In the genomic region with DNA sequence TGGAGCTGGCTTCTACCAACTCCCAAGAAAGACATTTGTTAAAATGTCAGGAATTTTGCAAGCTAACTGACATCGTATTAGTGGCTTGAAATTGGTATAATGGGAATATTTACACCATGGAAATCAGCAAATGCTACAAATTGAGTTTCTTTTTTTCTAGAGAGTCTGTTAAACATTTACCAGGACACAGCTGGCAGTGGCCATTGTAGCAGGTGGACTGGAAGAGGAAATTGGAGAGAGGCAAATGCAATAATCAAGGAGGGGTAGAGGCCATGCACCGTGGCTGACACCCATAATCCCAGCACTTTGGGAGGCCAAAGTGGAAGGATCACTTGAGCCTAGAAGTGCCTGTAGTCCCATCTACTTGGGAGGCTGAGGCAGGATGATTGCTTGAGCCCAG, we compare ENCODE assay signal across 24 cellular contexts.
"Had no signal": no experiment of that assay in that cellular context is flagged by ENCODE, and none has a peak within 500 bp of the region (broad histone marks: within the 10 kb centered on the region; RNA-seq: fewer than 3 reads in every experiment).

No MANE protein-coding gene starts in this region.

- H3K27ac ChIP-seq: heart right ventricle, hepatocyte, left lung, ovary, right atrium auricular region, skin epidermis, spleen, transverse colon, upper lobe of left lung, vagina had no signal

- H3K36me3 ChIP-seq: heart right ventricle, left lung, ovary, right atrium auricular region, spleen, transverse colon, upper lobe of left lung, vagina had no signal

- H3K4me2 ChIP-seq: hepatocyte had no signal

- H3K27ac Mint-ChIP-seq: mesothelial cell of epicardium; natural killer cell treated with Interleukin-12 subunit alpha and Interleukin-12 subunit beta and Interleukin-15 and Interleukin-18, amount 100 ng/mL, for 72 hours; progenitor cell of endocrine pancreas; stimulated activated memory B cell treated with anti-CD40 and anti-IgM and Interleukin-4, amounts not matched to agents 10 μg/mL and 1 μg/mL and 100 μg/mL, for 72 hours had no signal

- H3K9me3 ChIP-seq: heart right ventricle, left lung, ovary, right atrium auricular region, spleen, transverse colon, upper lobe of left lung, vagina had no signal

- H3K9me3 Mint-ChIP-seq: natural killer cell treated with Interleukin-12 subunit alpha and Interleukin-12 subunit beta and Interleukin-15 and Interleukin-18, amount 100 ng/mL, for 72 hours; stimulated activated memory B cell treated with anti-CD40 and anti-IgM and Interleukin-4, amounts not matched to agents 10 μg/mL and 1 μg/mL and 100 μg/mL, for 72 hours; stimulated activated naive CD8-positive, alpha-beta T cell treated with anti-CD3 and anti-CD28 coated beads, Interleukin-15, amount 100 ng/mL, for 72 hours had no signal

- H2AFZ ChIP-seq: hepatocyte had no signal

- H3K27me3 ChIP-seq: hepatocyte, left lung, ovary, right atrium auricular region, transverse colon, upper lobe of left lung, vagina had no signal

- DNase-seq: heart right ventricle; islet precursor cell; left lung; mesendoderm; naive thymus-derived CD4-positive, alpha-beta T cell; ovary; spleen; stimulated activated CD4-positive, alpha-beta T cell treated with anti-CD3 and anti-CD28 coated beads, Interleukin-4, amount 100 ng/mL, for 4 hours; stimulated activated CD8-positive, alpha-beta memory T cell treated with anti-CD3 and anti-CD28 coated beads, Interleukin-4, amount 100 ng/mL, for 48 hours; stimulated activated naive CD4-positive, alpha-beta T cell treated with Interleukin-2 at 50 U/mL for 16 hours; stimulated activated naive CD8-positive, alpha-beta T cell treated with anti-CD3 and anti-CD28 coated beads, Interleukin-15, amount 100 ng/mL, for 72 hours; substantia nigra; transverse colon; upper lobe of left lung had no signal

- H3K79me2 ChIP-seq: hepatocyte had no signal

- H3K36me3 Mint-ChIP-seq: mesothelial cell of epicardium; natural killer cell treated with Interleukin-12 subunit alpha and Interleukin-12 subunit beta and Interleukin-15 and Interleukin-18, amount 100 ng/mL, for 72 hours; stimulated activated memory B cell treated with anti-CD40 and anti-IgM and Interleukin-4, amounts not matched to agents 10 μg/mL and 1 μg/mL and 100 μg/mL, for 72 hours had no signal

- H3K4me1 ChIP-seq: heart right ventricle, left lung, right atrium auricular region, transverse colon, upper lobe of left lung, vagina had no signal

- H3K4me3 ChIP-seq: heart right ventricle, hepatocyte, left lung, lung, ovary, right atrium auricular region, skin epidermis, spleen, transverse colon, upper lobe of left lung, vagina had no signal

- H3K27me3 Mint-ChIP-seq: progenitor cell of endocrine pancreas had no signal

- ATAC-seq: heart right ventricle; left lung; naive thymus-derived CD4-positive, alpha-beta T cell; natural killer cell treated with Interleukin-12 subunit alpha and Interleukin-12 subunit beta and Interleukin-15 and Interleukin-18, amount 100 ng/mL, for 72 hours; sciatic nerve; stimulated activated memory B cell treated with anti-CD40 and anti-IgM and Interleukin-4, amounts not matched to agents 10 μg/mL and 1 μg/mL and 100 μg/mL, for 72 hours; stimulated activated naive CD8-positive, alpha-beta T cell treated with anti-CD3 and anti-CD28 coated beads, Interleukin-15, amount 100 ng/mL, for 72 hours had no signal

- H3K4me3 Mint-ChIP-seq: mesothelial cell of epicardium; stimulated activated memory B cell treated with anti-CD40 and anti-IgM and Interleukin-4, amounts not matched to agents 10 μg/mL and 1 μg/mL and 100 μg/mL, for 72 hours; stimulated activated naive CD8-positive, alpha-beta T cell treated with anti-CD3 and anti-CD28 coated beads, Interleukin-15, amount 100 ng/mL, for 72 hours had no signal

- H3K4me1 Mint-ChIP-seq: mesothelial cell of epicardium; stimulated activated memory B cell treated with anti-CD40 and anti-IgM and Interleukin-4, amounts not matched to agents 10 μg/mL and 1 μg/mL and 100 μg/mL, for 72 hours had no signal
